1 cellular context compared by ENCODE assay signal in the genomic region with DNA sequence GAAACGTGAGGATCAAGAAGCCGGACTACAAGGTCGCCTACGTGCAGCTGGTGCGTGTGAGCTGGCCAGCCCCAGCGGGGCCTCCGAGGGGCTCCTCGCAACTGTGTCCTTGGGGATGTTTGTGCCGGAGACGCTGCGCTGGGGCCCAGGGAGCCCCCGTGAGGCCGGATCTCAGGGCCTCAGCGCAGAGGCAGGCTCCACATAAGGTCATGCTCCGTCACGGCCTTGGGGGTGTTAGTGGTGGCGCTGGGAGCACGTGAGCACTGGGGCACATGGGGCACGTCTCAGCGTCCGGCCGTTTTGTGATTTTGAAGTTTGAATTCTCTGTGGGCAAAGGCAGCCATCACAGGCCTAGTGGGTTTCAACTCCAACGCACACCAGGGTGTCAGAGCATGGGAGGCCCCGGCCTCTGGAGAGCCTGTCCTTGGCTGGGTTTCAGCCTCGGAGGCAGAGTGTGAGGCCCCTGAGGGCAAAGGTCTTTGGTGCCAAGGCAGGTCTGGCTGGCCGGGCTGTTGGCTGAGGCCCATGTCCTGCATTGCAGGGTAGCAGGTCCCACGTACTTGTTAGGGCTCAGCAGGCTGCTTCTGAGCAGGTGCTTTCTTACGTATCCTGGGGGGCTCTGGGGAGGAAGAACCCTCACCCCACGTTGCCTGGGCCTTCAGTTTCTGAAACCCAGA.
TF ChIP-seq lines count a peak whose summit lies in the region.

No MANE protein-coding gene starts in this region.

TF ChIP-seq in K562, 482 proteins besides CTCF, POLR2A, EP300 and RAD21:
- TF ChIP-seq SIN3A (IDR thresholded peaks at IDR 0.05; ENCODE audit: borderline replicate concordance in 2 of 2, control insufficient read depth in 1 of 2, low read depth in 2 of 2, low read length in 2 of 2) (no peak), KAT2B (IDR thresholded peaks at IDR 0.05; ENCODE audit: low read depth, low read length) (no peak)
